39 cellular contexts compared by ENCODE assay signal in the genomic region with DNA sequence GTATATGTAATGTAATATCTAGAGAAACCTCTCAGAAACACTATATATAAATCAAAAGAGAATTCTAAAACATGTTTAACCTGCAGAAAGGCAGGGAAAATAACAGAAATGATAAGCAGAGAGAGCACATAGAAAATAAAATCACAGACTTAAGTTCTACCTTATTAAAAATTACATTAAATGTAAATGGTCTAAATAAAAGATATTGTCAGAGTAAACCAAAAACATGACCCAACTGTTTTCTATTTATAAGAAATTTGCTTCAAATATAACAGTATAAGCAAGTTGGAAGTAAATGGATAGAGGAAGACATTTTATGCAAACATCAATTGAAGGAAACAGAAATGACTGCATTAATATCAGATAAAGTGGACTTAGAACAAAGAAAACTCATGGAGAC.
"Had no signal": no experiment of that assay in that cellular context is flagged by ENCODE, and none has a peak within 500 bp of the region (broad histone marks: within the 10 kb centered on the region; RNA-seq: fewer than 3 reads in every experiment).

No MANE protein-coding gene starts in this region.

- H3K27me3 ChIP-seq: adrenal gland, ascending aorta, body of pancreas, brain microvascular endothelial cell, breast epithelium, cardiac muscle cell had no signal

- ATAC-seq: activated naive CD4-positive, alpha-beta T cell treated with anti-CD3 and anti-CD28 coated beads, Interleukin-2, amount 50 U/mL, for 72 hours; activated naive CD8-positive, alpha-beta T cell treated with anti-CD3 and anti-CD28 coated beads, Interleukin-2, amount 50 U/mL, for 24 hours; activated T-cell treated with anti-CD3 and anti-CD28 coated beads, Interleukin-2, amount 50 U/mL, for 4 hours; activated T-cell treated with anti-CD3 and anti-CD28 coated beads, Interleukin-2, amount 50 U/mL, for 72 hours; activated T-helper 17 cell treated with anti-CD3 and anti-CD28 coated beads, Interleukin-2, amount 50 U/mL, for 72 hours; body of pancreas had no signal

- H3K4me3 ChIP-seq: adrenal gland, ascending aorta, body of pancreas, breast epithelium, cardiac muscle cell had no signal

- H3K4me3 Mint-ChIP-seq: activated naive CD4-positive, alpha-beta T cell treated with anti-CD3 and anti-CD28 coated beads for 36 hours; activated naive CD4-positive, alpha-beta T cell treated with anti-CD3 and anti-CD28 coated beads, Interleukin-2, amount 10 ng/mL, durations not matched to agents 7 days and 5 days; activated naive CD4-positive, alpha-beta T cell treated with anti-CD3 and anti-CD28 coated beads, Interleukin-2, amount 50 U/mL, for 24 hours; activated naive CD8-positive, alpha-beta T cell; activated naive CD8-positive, alpha-beta T cell treated with anti-CD3 and anti-CD28 coated beads for 36 hours; activated naive CD8-positive, alpha-beta T cell treated with anti-CD3 and anti-CD28 coated beads, Interleukin-2, amount 10 ng/mL, durations not matched to agents 7 days and 5 days; activated naive CD8-positive, alpha-beta T cell treated with anti-CD3 and anti-CD28 coated beads, Interleukin-2, amount 50 U/mL, for 24 hours; activated T-cell treated with anti-CD3 and anti-CD28 coated beads, Interleukin-2, amount 50 U/mL, for 24 hours; activated T-cell treated with anti-CD3 and anti-CD28 coated beads, Interleukin-2, amount 50 U/mL, for 4 hours; activated T-cell treated with anti-CD3 and anti-CD28 coated beads, Interleukin-2, amount 50 U/mL, for 72 hours; activated T-helper 1 cell treated with anti-CD3 and anti-CD28 coated beads, Interleukin-12 subunit alpha, Interleukin-12 subunit beta, Interleukin-2, Interleukin-4 antibody, amounts not matched to agents 30 ng/mL and 10 ng/mL and 1 ng/mL, durations not matched to agents 14 hours and 24 hours and 36 hours; activated T-helper 17 cell treated with anti-CD3 and anti-CD28 coated beads, Interleukin-2, amount 50 U/mL, for 72 hours; brain; central memory CD8-positive, alpha-beta T cell had no signal

- FAIRE-seq: astrocyte, bronchial epithelial cell had no signal

- H3K36me3 Mint-ChIP-seq: activated naive CD4-positive, alpha-beta T cell treated with anti-CD3 and anti-CD28 coated beads, Interleukin-2, amount 10 ng/mL, durations not matched to agents 7 days and 5 days; activated naive CD8-positive, alpha-beta T cell treated with anti-CD3 and anti-CD28 coated beads, Interleukin-2, amount 10 ng/mL, durations not matched to agents 7 days and 5 days had no signal

- H3K36me3 ChIP-seq: adrenal gland, ascending aorta, brain microvascular endothelial cell, breast epithelium, cardiac muscle cell had no signal

- H3K4me1 Mint-ChIP-seq: activated naive CD4-positive, alpha-beta T cell treated with anti-CD3 and anti-CD28 coated beads, Interleukin-2, amount 10 ng/mL, durations not matched to agents 7 days and 5 days; activated naive CD4-positive, alpha-beta T cell treated with anti-CD3 and anti-CD28 coated beads, Interleukin-2, amount 50 U/mL, for 24 hours; activated naive CD8-positive, alpha-beta T cell treated with anti-CD3 and anti-CD28 coated beads for 36 hours; activated naive CD8-positive, alpha-beta T cell treated with anti-CD3 and anti-CD28 coated beads, Interleukin-2, amount 10 ng/mL, durations not matched to agents 7 days and 5 days; activated naive CD8-positive, alpha-beta T cell treated with anti-CD3 and anti-CD28 coated beads, Interleukin-2, amount 50 U/mL, for 24 hours; activated T-helper 17 cell treated with anti-CD3 and anti-CD28 coated beads, Interleukin-2, amount 50 U/mL, for 72 hours; brain; central memory CD8-positive, alpha-beta T cell had no signal

- H3K27ac Mint-ChIP-seq: activated naive CD4-positive, alpha-beta T cell treated with anti-CD3 and anti-CD28 coated beads for 36 hours; activated naive CD4-positive, alpha-beta T cell treated with anti-CD3 and anti-CD28 coated beads, Interleukin-2, amount 10 ng/mL, durations not matched to agents 7 days and 5 days; activated naive CD4-positive, alpha-beta T cell treated with anti-CD3 and anti-CD28 coated beads, Interleukin-2, amount 50 U/mL, for 24 hours; activated naive CD4-positive, alpha-beta T cell treated with anti-CD3 and anti-CD28 coated beads, Interleukin-2, amount 50 U/mL, for 72 hours; activated naive CD8-positive, alpha-beta T cell; activated naive CD8-positive, alpha-beta T cell treated with anti-CD3 and anti-CD28 coated beads for 36 hours; activated naive CD8-positive, alpha-beta T cell treated with anti-CD3 and anti-CD28 coated beads, Interleukin-2, amount 10 ng/mL, durations not matched to agents 7 days and 5 days; activated naive CD8-positive, alpha-beta T cell treated with anti-CD3 and anti-CD28 coated beads, Interleukin-2, amount 50 U/mL, for 24 hours; activated T-cell treated with anti-CD3 and anti-CD28 coated beads, Interleukin-2, amount 50 U/mL, for 24 hours; activated T-cell treated with anti-CD3 and anti-CD28 coated beads, Interleukin-2, amount 50 U/mL, for 72 hours; activated T-helper 1 cell treated with anti-CD3 and anti-CD28 coated beads, Interleukin-12 subunit alpha, Interleukin-12 subunit beta, Interleukin-2, Interleukin-4 antibody, amounts not matched to agents 30 ng/mL and 10 ng/mL and 1 ng/mL, durations not matched to agents 14 hours and 24 hours and 36 hours; activated T-helper 17 cell treated with anti-CD3 and anti-CD28 coated beads, Interleukin-2, amount 50 U/mL, for 72 hours; activated T-helper 2 cell treated with anti-CD3 and anti-CD28 coated beads, Interferon-gamma antibody, Interleukin-2, Interleukin-4, amounts not matched to agents 10 μg/mL and 5 μg/mL and 100 μg/mL, durations not matched to agents 14 hours and 24 hours and 36 hours; brain had no signal

- H3K4me1 ChIP-seq: adrenal gland, ascending aorta, body of pancreas, breast epithelium had no signal

- H3K27ac ChIP-seq: adrenal gland, ascending aorta, body of pancreas, brain microvascular endothelial cell, breast epithelium, cardiac muscle cell had no signal

- DNase-seq: activated effector memory CD4-positive, alpha-beta T cell treated with anti-CD3 and anti-CD28 coated beads, Interleukin-2, amount 50 U/mL, for 16 hours; activated effector memory CD4-positive, alpha-beta T cell treated with Interleukin-2 at 50 U/mL for 16 hours; activated gamma-delta T cell; activated gamma-delta T cell treated with Interleukin-2 at 50 U/mL for 16 hours; activated naive CD4-positive, alpha-beta T cell; activated naive CD4-positive, alpha-beta T cell treated with anti-CD3 and anti-CD28 coated beads for 36 hours; activated naive CD4-positive, alpha-beta T cell treated with anti-CD3 and anti-CD28 coated beads, Interleukin-2, amount 10 ng/mL, durations not matched to agents 7 days and 5 days; activated naive CD4-positive, alpha-beta T cell treated with anti-CD3 and anti-CD28 coated beads, Interleukin-2, amount 50 U/mL, for 16 hours; activated naive CD4-positive, alpha-beta T cell treated with Interleukin-2 at 50 U/mL for 16 hours; activated naive CD8-positive, alpha-beta T cell treated with anti-CD3 and anti-CD28 coated beads for 36 hours; activated naive CD8-positive, alpha-beta T cell treated with anti-CD3 and anti-CD28 coated beads, Interleukin-2, amount 10 ng/mL, durations not matched to agents 7 days and 5 days; activated naive CD8-positive, alpha-beta T cell treated with anti-CD3 and anti-CD28 coated beads, Interleukin-2, amount 50 U/mL, for 24 hours; activated T-cell treated with anti-CD3 and anti-CD28 coated beads, Interleukin-2, amount 50 U/mL, for 24 hours; activated T-cell treated with anti-CD3 and anti-CD28 coated beads, Interleukin-2, amount 50 U/mL, for 4 hours; activated T-cell treated with anti-CD3 and anti-CD28 coated beads, Interleukin-2, amount 50 U/mL, for 48 hours; activated T-cell treated with anti-CD3 and anti-CD28 coated beads, Interleukin-2, amount 50 U/mL, for 72 hours; adrenal gland; amniotic stem cell; amygdala; anterior cingulate cortex; aorta; body of pancreas; brain microvascular endothelial cell; caudate nucleus; central memory CD4-positive, alpha-beta T cell; cerebellar nuclear complex had no signal

- H3K27me3 Mint-ChIP-seq: activated naive CD4-positive, alpha-beta T cell treated with anti-CD3 and anti-CD28 coated beads, Interleukin-2, amount 10 ng/mL, durations not matched to agents 7 days and 5 days; activated naive CD4-positive, alpha-beta T cell treated with anti-CD3 and anti-CD28 coated beads, Interleukin-2, amount 50 U/mL, for 24 hours; activated naive CD8-positive, alpha-beta T cell treated with anti-CD3 and anti-CD28 coated beads, Interleukin-2, amount 10 ng/mL, durations not matched to agents 7 days and 5 days; activated naive CD8-positive, alpha-beta T cell treated with anti-CD3 and anti-CD28 coated beads, Interleukin-2, amount 50 U/mL, for 24 hours; activated T-cell treated with anti-CD3 and anti-CD28 coated beads, Interleukin-2, amount 50 U/mL, for 24 hours; activated T-helper 17 cell treated with anti-CD3 and anti-CD28 coated beads, Interleukin-2, amount 50 U/mL, for 72 hours; brain; central memory CD8-positive, alpha-beta T cell had no signal
